8 cellular contexts compared by ENCODE assay signal in the genomic region with DNA sequence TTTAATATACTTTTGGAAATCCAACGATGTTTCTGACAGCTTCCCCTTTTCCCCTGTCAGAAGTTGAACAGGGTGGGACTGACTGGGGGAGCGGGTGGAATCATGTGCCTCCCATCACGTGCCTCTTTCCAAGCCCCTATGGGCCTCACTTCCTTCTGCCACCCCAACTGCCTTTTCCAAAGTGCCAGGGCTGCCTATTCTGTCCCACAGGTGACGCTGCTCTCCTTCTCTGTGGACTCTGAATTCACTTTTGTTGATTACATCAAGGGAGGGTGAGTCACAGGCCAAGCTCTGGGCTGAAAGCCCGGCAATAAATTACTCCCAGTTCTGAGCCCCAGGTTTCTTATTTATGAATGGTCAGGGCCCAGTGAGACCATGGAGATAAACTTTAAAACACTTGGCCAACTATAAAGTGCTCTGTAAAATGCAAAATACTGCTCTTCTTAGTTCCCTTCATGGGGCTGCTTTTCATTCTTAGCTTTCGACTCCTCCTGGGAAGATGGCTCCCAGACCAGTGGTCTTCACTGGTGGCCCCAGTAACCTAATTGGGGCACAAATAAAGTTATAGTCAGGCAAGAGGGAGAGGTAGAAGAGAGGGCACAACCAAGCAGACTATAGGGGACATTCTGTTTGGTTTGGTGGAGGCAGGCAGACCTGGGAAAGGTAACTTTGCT. TPM values are rescaled to one million over a fixed set of nuclear protein-coding genes. Genes with fewer than 3 reads are reported as not detected.
DNase-seq lines count a peak whose midpoint lies in the region; ATAC-seq and TF ChIP-seq lines count a peak whose summit lies in the region.

No MANE protein-coding gene starts in this region.

- TF ChIP-seq RAD21 in IMR-90 (IDR thresholded peaks at IDR 0.05; ENCODE audit: low read length), result peak; percentile 98

- no peaks in the 10 kb centered on the region for H3K4me1 Mint-ChIP-seq in Caco-2 (ENCODE audit: low read depth, unreplicated experiment)
- H3K4me1 Mint-ChIP-seq in WTC11, result peaks cover 5% of the 10 kb centered on the region; the same call in 1 of the 2 replicates

- TF ChIP-seq CTCF in Caco-2 (IDR thresholded peaks at IDR 0.05; ENCODE audit: insufficient read depth in 1 of 2, low read depth in 1 of 2, low read length in 1 of 2, severe bottlenecking in 1 of 2, unreplicated experiment in 1 of 2) (peak in 1 of 2 experiments; percentile 83), IMR-90 (conservative IDR thresholded peaks at IDR 0.05; ENCODE audit: low read depth, low read length) (peak; percentile 97), WTC11 (IDR thresholded peaks at IDR 0.05) (no peak), fibroblast of the aortic adventitia (IDR thresholded peaks at IDR 0.05; ENCODE audit: insufficient read depth, low read length) (peak; percentile 98)

- H4K5ac ChIP-seq in IMR-90 (ENCODE audit: low read depth, low read length), result no peak overlapping the region

- H3K18ac ChIP-seq in IMR-90 (ENCODE audit: low read depth, low read length), result no peak overlapping the region

- intact Hi-C loops in Caco-2 (cut with micrococcal nuclease; ENCODE audit: unreplicated experiment), result no loop called here
- intact Hi-C loops in IMR-90 (cut with micrococcal nuclease), result loop anchor here (5.0 to 10.0 kb wide), 3 partner anchors 201 to 509 kb away; a partner anchor contains a TSS

- H3K4me3 ChIP-seq in Caco-2 (ENCODE audit: low read depth, low read length) (no peak overlapping the region), IMR-90 (ENCODE audit: insufficient read depth, low read depth, low read length) (no peak overlapping the region), fibroblast of the aortic adventitia (ENCODE audit: low read depth, low read length) (no peak overlapping the region)

- H3K4me3 Mint-ChIP-seq in Caco-2 (ENCODE audit: unreplicated experiment), result no peak overlapping the region
- no peak overlapping the region for H3K4me3 Mint-ChIP-seq in WTC11

- no peak overlapping the region for H3K56ac ChIP-seq in IMR-90 (ENCODE audit: extremely low read depth, insufficient read depth, low read length)

- H3K27me3 Mint-ChIP-seq in Caco-2 (ENCODE audit: insufficient read depth, unreplicated experiment), result peaks cover 20% of the 10 kb centered on the region
- H3K27me3 Mint-ChIP-seq in WTC11 (ENCODE audit: low read depth), result peaks cover 29% of the 10 kb centered on the region

- in situ Hi-C loops in IMR-90 (cut with MboI; ENCODE audit: low sequenced_read_pairs), result no loop called here

- ATAC-seq in IMR-90 (ENCODE audit: low read depth) (peak; percentile 98), WTC11 (peak; percentile 21), GM19463 (IDR thresholded peaks at IDR 0.05; ENCODE audit: unreplicated experiment) (no peak), GM21717 (IDR thresholded peaks at IDR 0.05; ENCODE audit: unreplicated experiment) (no peak)

- H3K9me3 Mint-ChIP-seq in Caco-2 (ENCODE audit: unreplicated experiment) (no peaks in the 10 kb centered on the region), WTC11 (no peaks in the 10 kb centered on the region)

- H3K36me3 Mint-ChIP-seq in Caco-2 (ENCODE audit: insufficient read depth, unreplicated experiment), result no peaks in the 10 kb centered on the region
- H3K36me3 Mint-ChIP-seq in WTC11, result no peaks in the 10 kb centered on the region

- no peak overlapping the region for H4K8ac ChIP-seq in IMR-90 (ENCODE audit: low read depth in 2 of 2, low read length in 2 of 2)

- H3K9me3 ChIP-seq in Caco-2 (no peaks in the 10 kb centered on the region), IMR-90 (ENCODE audit: control insufficient read depth, insufficient read depth, low read length) (no peaks in the 10 kb centered on the region)

- H3K4me2 ChIP-seq in IMR-90 (ENCODE audit: low read depth, low read length), result no peak overlapping the region

- no peak overlapping the region for H2AK9ac ChIP-seq in IMR-90 (replicated peaks; ENCODE audit: low read depth, low read length, poor library complexity)

- H3K36me3 ChIP-seq in Caco-2 (ENCODE audit: control insufficient read depth, insufficient read depth, low read length) (no peaks in the 10 kb centered on the region), IMR-90 (ENCODE audit: control insufficient read depth, insufficient read depth, low read length) (no peaks in the 10 kb centered on the region)

- no peak overlapping the region for H3K23ac ChIP-seq in IMR-90 (ENCODE audit: low read depth, low read length)

- H3K4me1 ChIP-seq in Caco-2 (no peaks in the 10 kb centered on the region), IMR-90 (ENCODE audit: control insufficient read depth, insufficient read depth, low read length) (peaks cover 2% of the 10 kb centered on the region; the same call in 1 of the 2 replicates)

- H2BK15ac ChIP-seq in IMR-90 (ENCODE audit: low read depth, low read length), result no peak overlapping the region

- H3K27ac ChIP-seq in IMR-90 (ENCODE audit: insufficient read depth, low read length), result no peak overlapping the region

- peak; percentile 51 to 59 for DNase-seq in Caco-2
- DNase-seq in IMR-90, result peak; percentile 90
- no peak for DNase-seq in WTC11 (ENCODE audit: low spot score)
- DNase-seq in fibroblast of the aortic adventitia (ENCODE audit: low read depth), result peak; percentile 96
- peak; percentile 46 for DNase-seq in occipital lobe (lab: John Stamatoyannopoulos, UW)
- no peak for DNase-seq in DMS153 (lab: John Stamatoyannopoulos, UW)

- no peak overlapping the region for H2BK5ac ChIP-seq in IMR-90 (ENCODE audit: low read depth, low read length, poor library complexity, severe bottlenecking)

- H2AFZ ChIP-seq in IMR-90 (replicated peaks; ENCODE audit: low read length, poor library complexity), result peak overlapping the region; percentile 21

- H3K27ac Mint-ChIP-seq in Caco-2 (ENCODE audit: unreplicated experiment) (no peak overlapping the region), WTC11 (0 out of 2 replicates have a peak overlapping the region, but pooled peaks have one; percentile 30)

- peak overlapping the region; percentile 33; the same call in 1 of the 2 replicates for H2BK20ac ChIP-seq in IMR-90 (ENCODE audit: low read depth, low read length)

- H2BK120ac ChIP-seq in IMR-90 (ENCODE audit: low read depth, low read length), result no peak overlapping the region

- H2AK5ac ChIP-seq in IMR-90 (ENCODE audit: low read depth, low read length), result no peak overlapping the region

- no peaks in the 10 kb centered on the region for H3K9me1 ChIP-seq in IMR-90 (ENCODE audit: insufficient read depth, low read length)

- CTCF ChIA-PET in Caco-2 (lab: Charles Lee) (no interaction called here), IMR-90 (lab: Yijun Ruan, JAX) (interaction anchor here (0.6 to 1.2 kb wide), 10 partner anchors 9 to 476 kb away, joined by 3 to 9 read pairs (median 3); a partner anchor contains a TSS), WTC11 (lab: Charles Lee) (interaction anchor here (1.0 to 5.1 kb wide), 4 partner anchors 8 to 134 kb away, joined by 3 to 60 read pairs (median 5); a partner anchor contains a TSS)

- no TSS peak for BruUV-seq in Caco-2 (replicated peaks; lab: Mats Ljungman, UMichigan)
- BruUV-seq in IMR-90 (replicated peaks; lab: Mats Ljungman, UMichigan), result no TSS peak

- H3K4ac ChIP-seq in IMR-90 (ENCODE audit: low read depth, low read length), result peak overlapping the region; percentile 46; the same call in 1 of the 2 replicates

- no peaks in the 10 kb centered on the region for H3K27me3 ChIP-seq in Caco-2 (replicated peaks; ENCODE audit: control insufficient read depth, insufficient read depth, low read length)
- H3K27me3 ChIP-seq in IMR-90 (ENCODE audit: control insufficient read depth, insufficient read depth, low read length), result peaks cover 23% of the 10 kb centered on the region

- no peak overlapping the region for H4K91ac ChIP-seq in IMR-90 (ENCODE audit: insufficient read depth, low read depth, low read length)

- no peaks in the 10 kb centered on the region for H3K79me1 ChIP-seq in IMR-90 (ENCODE audit: low read depth in 1 of 2, low read length in 2 of 2)

- no peak overlapping the region for H3K14ac ChIP-seq in IMR-90 (replicated peaks; ENCODE audit: low read depth, low read length)

- dilution Hi-C loops in IMR-90 (cut with HindIII; ENCODE audit: low sequenced_read_pairs, unreplicated experiment), result no loop called here

- no peak for TF ChIP-seq POLR2A in IMR-90 (IDR thresholded peaks at IDR 0.05; ENCODE audit: low read depth, low read length)

- POLR2A ChIA-PET in Caco-2 (lab: Charles Lee), result no interaction called here
- POLR2A ChIA-PET in IMR-90 (lab: Charles Lee; ENCODE audit: unreplicated experiment), result no interaction called here
- POLR2A ChIA-PET in WTC11 (lab: Charles Lee), result no interaction called here

- no peaks in the 10 kb centered on the region for H4K20me1 ChIP-seq in IMR-90 (ENCODE audit: insufficient read depth, low read length)

- WGBS in IMR-90 (ENCODE audit: extremely low coverage in 2 of 2, insufficient read length in 1 of 2), 2 experiments, result 0% methylated on average over 1 of the region's 6 CpGs; no CpG with 5 or more reads in 1 of the 2 experiments

- no peak overlapping the region; the same call in 1 of the 2 replicates for H3K9ac ChIP-seq in IMR-90 (ENCODE audit: low read depth, low read length)

RNA-seq across cellular contexts. Expression of a gene that starts 12.3 kb away (rescaled TPM):
- total RNA-seq in Caco-2 (2022) (not detected in 2 replicates), IMR-90 (2012; rRNA removed) (not detected in 2 replicates), WTC11 (2021) (3.2 to 6.6 TPM (median 6.0 TPM) in 3 replicates), fibroblast of the aortic adventitia (ENCODE audit: low replicate concordance) (not detected in 2 replicates), occipital lobe (0.31 TPM)
- not detected in 2 replicates for polyA plus RNA-seq in IMR-90 (2012; rRNA removed)
- polyA plus RNA-seq in IMR-90 (2012; cell fraction: cytosol; rRNA removed), result 0.04 TPM in 1 of 2 replicates, not detected in the other
- 0.05 and 0.12 TPM in 2 replicates for polyA plus RNA-seq in IMR-90 (2012; cell fraction: nucleus; rRNA removed; ENCODE audit: low replicate concordance)

RNA-seq across cellular contexts. Expression of a gene that starts 15.6 kb away (rescaled TPM):
- total RNA-seq in Caco-2 (2022), result 24.7 and 26.0 TPM in 2 replicates
- total RNA-seq in IMR-90 (2012; rRNA removed), result 15.6 and 16.4 TPM in 2 replicates
- polyA plus RNA-seq in IMR-90 (2012; rRNA removed), result 13.6 and 15.1 TPM in 2 replicates
- 7.4 and 8.8 TPM in 2 replicates for polyA plus RNA-seq in IMR-90 (2012; cell fraction: cytosol; rRNA removed)
- 24.9 and 42.4 TPM in 2 replicates for polyA plus RNA-seq in IMR-90 (2012; cell fraction: nucleus; rRNA removed; ENCODE audit: low replicate concordance)
- total RNA-seq in WTC11 (2021), result 20.4 to 22.8 TPM (median 21.4 TPM) in 3 replicates
- total RNA-seq in fibroblast of the aortic adventitia (ENCODE audit: low replicate concordance), result 7.8 and 13.9 TPM in 2 replicates
- total RNA-seq in occipital lobe, result 16.8 TPM

RNA-seq across cellular contexts. Expression of a gene that starts 33.9 kb away (rescaled TPM):
- 24.1 and 25.3 TPM in 2 replicates for total RNA-seq in Caco-2 (2022)
- 14.9 and 15.8 TPM in 2 replicates for total RNA-seq in IMR-90 (2012; rRNA removed)
- polyA plus RNA-seq in IMR-90 (2012; rRNA removed), result 25.6 and 28.2 TPM in 2 replicates
- 24.6 and 29.1 TPM in 2 replicates for polyA plus RNA-seq in IMR-90 (2012; cell fraction: cytosol; rRNA removed)
- 30.2 and 34.3 TPM in 2 replicates for polyA plus RNA-seq in IMR-90 (2012; cell fraction: nucleus; rRNA removed; ENCODE audit: low replicate concordance)
- 23.6 to 27.3 TPM (median 26.7 TPM) in 3 replicates for total RNA-seq in WTC11 (2021)
- total RNA-seq in fibroblast of the aortic adventitia (ENCODE audit: low replicate concordance), result 32.1 and 55.0 TPM in 2 replicates
- total RNA-seq in occipital lobe, result 61.3 TPM

RNA-seq across cellular contexts. Expression of a gene that starts 53.8 kb away (rescaled TPM):
- total RNA-seq in Caco-2 (2022) (9.7 and 11.9 TPM in 2 replicates), IMR-90 (2012; rRNA removed) (28.9 and 33.3 TPM in 2 replicates), WTC11 (2021) (3.1 to 6.6 TPM (median 5.9 TPM) in 3 replicates), fibroblast of the aortic adventitia (ENCODE audit: low replicate concordance) (24.5 and 41.5 TPM in 2 replicates), occipital lobe (56.1 TPM)
- polyA plus RNA-seq in IMR-90 (2012; rRNA removed), result 36.4 and 41.2 TPM in 2 replicates
- 41.3 and 45.9 TPM in 2 replicates for polyA plus RNA-seq in IMR-90 (2012; cell fraction: cytosol; rRNA removed)
- 22.2 and 41.7 TPM in 2 replicates for polyA plus RNA-seq in IMR-90 (2012; cell fraction: nucleus; rRNA removed; ENCODE audit: low replicate concordance)

Comparison
In these comparisons a context has a peak if more than half of its experiments do, and no peak if none do; other contexts are left out.
1. DNase-seq: peak in Caco-2 (2 of 2), IMR-90 (single experiment), fibroblast of the aortic adventitia (single experiment) and occipital lobe (single experiment); none in WTC11 (single experiment) and DMS153 (single experiment).
2. ATAC-seq: peak in IMR-90 (single experiment) and WTC11 (single experiment); none in GM19463 (single experiment) and GM21717 (single experiment).